Comparison of ENCODE assay signal across 8 cellular contexts in the genomic region with DNA sequence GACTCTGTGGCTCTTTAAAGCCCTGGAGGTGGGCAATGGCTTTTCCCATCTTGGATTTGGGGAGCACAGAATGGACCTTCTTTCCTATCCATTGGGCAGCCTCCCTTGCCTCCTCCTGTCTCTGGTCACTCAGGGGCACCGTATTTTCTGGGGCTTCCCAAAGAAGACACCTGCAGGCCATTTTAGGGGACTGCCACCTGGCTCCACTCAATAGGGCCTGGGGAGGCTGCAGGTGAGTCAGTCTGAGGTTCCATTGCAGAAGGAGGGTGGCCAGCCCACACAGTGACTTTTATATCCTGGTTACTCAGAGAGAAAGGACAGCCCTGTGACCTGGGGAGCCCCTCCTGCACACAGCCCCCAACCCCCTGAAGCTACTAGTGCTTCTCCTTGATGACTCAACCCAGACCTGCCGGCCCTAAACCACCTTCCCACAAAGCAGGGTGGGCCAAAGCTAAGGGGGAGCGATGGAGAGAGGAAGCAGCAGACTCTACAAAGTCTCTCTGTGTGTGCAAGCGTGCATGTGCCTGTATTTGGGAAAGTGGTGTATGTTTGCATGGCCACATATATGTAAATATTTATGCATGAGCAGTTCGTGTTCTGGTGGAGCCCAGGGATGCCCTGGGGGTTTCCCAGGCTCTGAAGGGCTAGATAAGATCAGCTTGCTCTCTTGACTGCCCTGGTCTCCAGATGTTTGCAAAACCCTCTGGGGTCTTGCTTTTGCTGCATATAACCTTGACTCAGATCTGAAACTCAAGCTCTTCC.
DNase-seq lines count a peak whose midpoint lies in the region; ATAC-seq, FAIRE-seq and TF ChIP-seq lines count a peak whose summit lies in the region.

No MANE protein-coding gene starts in this region.

- H3K27me3 Mint-ChIP-seq in memory B cell, result no peaks in the 10 kb centered on the region

- H3K9me3 Mint-ChIP-seq in memory B cell, result no peaks in the 10 kb centered on the region

- no peaks in the 10 kb centered on the region for H3K36me3 Mint-ChIP-seq in memory B cell

- ATAC-seq in GM18520 (IDR thresholded peaks at IDR 0.05; ENCODE audit: unreplicated experiment), result peak; percentile 78
- ATAC-seq in HG02943 (IDR thresholded peaks at IDR 0.05; ENCODE audit: low read depth, unreplicated experiment), result peak; percentile 65
- ATAC-seq in memory B cell (ENCODE audit: low read depth), result peak; percentile 91

- peaks cover 30% of the 10 kb centered on the region for H3K4me1 Mint-ChIP-seq in memory B cell

- H3K27ac ChIP-seq in 22Rv1, result peak overlapping the region; percentile 92

- FAIRE-seq in H54 (lab: Jason Lieb, UNC), result no peak

- TF ChIP-seq POLR2A in H54 (IDR thresholded peaks at IDR 0.05; ENCODE audit: low read depth, low read length), result no peak

- TF ChIP-seq CTCF in 22Rv1 (IDR thresholded peaks at IDR 0.05), result no peak

- DNase-seq in SW480 (ENCODE audit: low spot score) (peak; percentile 69), memory B cell (ENCODE audit: low spot score in 2 of 2) (peak in 1 of 2 donors; percentile 21), H54 (ENCODE audit: insufficient read length, low spot score) (no peak), KG1 (lab: John Stamatoyannopoulos, UW) (no peak), NCI-H748 (lab: John Stamatoyannopoulos, UW; ENCODE audit: unreplicated experiment) (no peak)

- peak overlapping the region; percentile 81 for H3K27ac Mint-ChIP-seq in memory B cell

- H3K4me3 Mint-ChIP-seq in memory B cell, result no peak overlapping the region
